In genomic region chr1:67052741-67053534, GRCh38 we compare ENCODE assay signal across 1 cellular context.
TF ChIP-seq lines count a peak whose summit lies in the region.

No MANE protein-coding gene starts in this region.

TF ChIP-seq in K562, 482 proteins besides CTCF, POLR2A, EP300 and RAD21 (continued from another document and continues in another):
- TF ChIP-seq, protein P1, sequence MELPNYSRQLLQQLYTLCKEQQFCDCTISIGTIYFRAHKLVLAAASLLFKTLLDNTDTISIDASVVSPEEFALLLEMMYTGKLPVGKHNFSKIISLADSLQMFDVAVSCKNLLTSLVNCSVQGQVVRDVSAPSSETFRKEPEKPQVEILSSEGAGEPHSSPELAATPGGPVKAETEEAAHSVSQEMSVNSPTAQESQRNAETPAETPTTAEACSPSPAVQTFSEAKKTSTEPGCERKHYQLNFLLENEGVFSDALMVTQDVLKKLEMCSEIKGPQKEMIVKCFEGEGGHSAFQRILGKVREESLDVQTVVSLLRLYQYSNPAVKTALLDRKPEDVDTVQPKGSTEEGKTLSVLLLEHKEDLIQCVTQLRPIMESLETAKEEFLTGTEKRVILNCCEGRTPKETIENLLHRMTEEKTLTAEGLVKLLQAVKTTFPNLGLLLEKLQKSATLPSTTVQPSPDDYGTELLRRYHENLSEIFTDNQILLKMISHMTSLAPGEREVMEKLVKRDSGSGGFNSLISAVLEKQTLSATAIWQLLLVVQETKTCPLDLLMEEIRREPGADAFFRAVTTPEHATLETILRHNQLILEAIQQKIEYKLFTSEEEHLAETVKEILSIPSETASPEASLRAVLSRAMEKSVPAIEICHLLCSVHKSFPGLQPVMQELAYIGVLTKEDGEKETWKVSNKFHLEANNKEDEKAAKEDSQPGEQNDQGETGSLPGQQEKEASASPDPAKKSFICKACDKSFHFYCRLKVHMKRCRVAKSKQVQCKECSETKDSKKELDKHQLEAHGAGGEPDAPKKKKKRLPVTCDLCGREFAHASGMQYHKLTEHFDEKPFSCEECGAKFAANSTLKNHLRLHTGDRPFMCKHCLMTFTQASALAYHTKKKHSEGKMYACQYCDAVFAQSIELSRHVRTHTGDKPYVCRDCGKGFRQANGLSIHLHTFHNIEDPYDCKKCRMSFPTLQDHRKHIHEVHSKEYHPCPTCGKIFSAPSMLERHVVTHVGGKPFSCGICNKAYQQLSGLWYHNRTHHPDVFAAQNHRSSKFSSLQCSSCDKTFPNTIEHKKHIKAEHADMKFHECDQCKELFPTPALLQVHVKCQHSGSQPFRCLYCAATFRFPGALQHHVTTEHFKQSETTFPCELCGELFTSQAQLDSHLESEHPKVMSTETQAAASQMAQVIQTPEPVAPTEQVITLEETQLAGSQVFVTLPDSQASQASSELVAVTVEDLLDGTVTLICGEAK (IDR thresholded peaks at IDR 0.05) = peak; percentile 59; the same call in 1 of the 2 replicates
- TF ChIP-seq, protein P1 (CRISPR knock-in tag; IDR thresholded peaks at IDR 0.05) = no peak
- TF ChIP-seq, protein P2, sequence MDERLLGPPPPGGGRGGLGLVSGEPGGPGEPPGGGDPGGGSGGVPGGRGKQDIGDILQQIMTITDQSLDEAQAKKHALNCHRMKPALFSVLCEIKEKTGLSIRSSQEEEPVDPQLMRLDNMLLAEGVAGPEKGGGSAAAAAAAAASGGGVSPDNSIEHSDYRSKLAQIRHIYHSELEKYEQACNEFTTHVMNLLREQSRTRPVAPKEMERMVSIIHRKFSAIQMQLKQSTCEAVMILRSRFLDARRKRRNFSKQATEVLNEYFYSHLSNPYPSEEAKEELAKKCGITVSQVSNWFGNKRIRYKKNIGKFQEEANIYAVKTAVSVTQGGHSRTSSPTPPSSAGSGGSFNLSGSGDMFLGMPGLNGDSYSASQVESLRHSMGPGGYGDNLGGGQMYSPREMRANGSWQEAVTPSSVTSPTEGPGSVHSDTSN (CRISPR knock-in tag; IDR thresholded peaks at IDR 0.05; ENCODE audit: low read depth) = no peak
- TF ChIP-seq, protein P2 (tag; conservative IDR thresholded peaks at IDR 0.05; ENCODE audit: low read depth) = 0 out of 2 replicates have a peak, but pooled peaks have one; percentile 37
- TF ChIP-seq BCOR (IDR thresholded peaks at IDR 0.05) (peak; percentile 52; the same call in 1 of the 2 replicates), ZNF384 (IDR thresholded peaks at IDR 0.05; ENCODE audit: low read depth, low read length) (peak; percentile 74), SMARCE1 (IDR thresholded peaks at IDR 0.05) (peak; percentile 53; the same call in 1 of the 2 replicates), BHLHE40 (IDR thresholded peaks at IDR 0.05; ENCODE audit: low read length) (0 out of 2 replicates have a peak, but pooled peaks have one; percentile 5), CTBP1 (IDR thresholded peaks at IDR 0.05; ENCODE audit: borderline replicate concordance) (peak; percentile 21; the same call in 1 of the 2 replicates), PKNOX1 (IDR thresholded peaks at IDR 0.05) (peak; percentile 71), GATA2 (CRISPR knock-in tag; IDR thresholded peaks at IDR 0.05) (peak; percentile 56), ARID2 (IDR thresholded peaks at IDR 0.05) (0 out of 2 replicates have a peak, but pooled peaks have one; percentile 18), DPF2 (IDR thresholded peaks at IDR 0.05) (peak; percentile 53; the same call in 1 of the 2 replicates), MNT (conservative IDR thresholded peaks at IDR 0.05) (0 out of 4 replicates have a peak, but pooled peaks of 1 of the 2 experiments have one; percentile 31), LCOR (CRISPR knock-in tag; IDR thresholded peaks at IDR 0.05) (0 out of 2 replicates have a peak, but pooled peaks have one; percentile 43), FUS (optimal IDR thresholded peaks at IDR 0.05; ENCODE audit: low read depth, low read length) (no peak), POLR3G (IDR thresholded peaks at IDR 0.05; ENCODE audit: extremely low read depth, insufficient read length, insufficient replicate concordance) (no peak), CBX3 (IDR thresholded peaks at IDR 0.05; ENCODE audit: borderline replicate concordance in 1 of 2, low read length in 2 of 2) (0 out of 3 replicates have a peak, but pooled peaks of 1 of the 2 experiments have one; percentile 33), MAFK (IDR thresholded peaks at IDR 0.05; ENCODE audit: low read length) (no peak), CEBPB (tag; IDR thresholded peaks at IDR 0.05) (peak; percentile 89), HDAC1 (IDR thresholded peaks at IDR 0.05) (peak in 1 of 2 experiments; percentile 60; a peak in 1 of 4 replicates)
- TF ChIP-seq, protein P3, sequence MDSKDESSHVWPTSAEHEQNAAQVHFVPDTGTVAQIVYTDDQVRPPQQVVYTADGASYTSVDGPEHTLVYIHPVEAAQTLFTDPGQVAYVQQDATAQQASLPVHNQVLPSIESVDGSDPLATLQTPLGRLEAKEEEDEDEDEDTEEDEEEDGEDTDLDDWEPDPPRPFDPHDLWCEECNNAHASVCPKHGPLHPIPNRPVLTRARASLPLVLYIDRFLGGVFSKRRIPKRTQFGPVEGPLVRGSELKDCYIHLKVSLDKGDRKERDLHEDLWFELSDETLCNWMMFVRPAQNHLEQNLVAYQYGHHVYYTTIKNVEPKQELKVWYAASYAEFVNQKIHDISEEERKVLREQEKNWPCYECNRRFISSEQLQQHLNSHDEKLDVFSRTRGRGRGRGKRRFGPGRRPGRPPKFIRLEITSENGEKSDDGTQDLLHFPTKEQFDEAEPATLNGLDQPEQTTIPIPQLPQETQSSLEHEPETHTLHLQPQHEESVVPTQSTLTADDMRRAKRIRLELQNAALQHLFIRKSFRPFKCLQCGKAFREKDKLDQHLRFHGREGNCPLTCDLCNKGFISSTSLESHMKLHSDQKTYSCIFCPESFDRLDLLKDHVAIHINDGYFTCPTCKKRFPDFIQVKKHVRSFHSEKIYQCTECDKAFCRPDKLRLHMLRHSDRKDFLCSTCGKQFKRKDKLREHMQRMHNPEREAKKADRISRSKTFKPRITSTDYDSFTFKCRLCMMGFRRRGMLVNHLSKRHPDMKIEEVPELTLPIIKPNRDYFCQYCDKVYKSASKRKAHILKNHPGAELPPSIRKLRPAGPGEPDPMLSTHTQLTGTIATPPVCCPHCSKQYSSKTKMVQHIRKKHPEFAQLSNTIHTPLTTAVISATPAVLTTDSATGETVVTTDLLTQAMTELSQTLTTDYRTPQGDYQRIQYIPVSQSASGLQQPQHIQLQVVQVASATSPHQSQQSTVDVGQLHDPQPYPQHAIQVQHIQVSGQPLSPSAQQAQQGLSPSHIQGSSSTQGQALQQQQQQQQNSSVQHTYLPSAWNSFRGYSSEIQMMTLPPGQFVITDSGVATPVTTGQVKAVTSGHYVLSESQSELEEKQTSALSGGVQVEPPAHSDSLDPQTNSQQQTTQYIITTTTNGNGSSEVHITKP (IDR thresholded peaks at IDR 0.05; ENCODE audit: partially characterized antibody) = peak; percentile 55
- TF ChIP-seq, protein P4, sequence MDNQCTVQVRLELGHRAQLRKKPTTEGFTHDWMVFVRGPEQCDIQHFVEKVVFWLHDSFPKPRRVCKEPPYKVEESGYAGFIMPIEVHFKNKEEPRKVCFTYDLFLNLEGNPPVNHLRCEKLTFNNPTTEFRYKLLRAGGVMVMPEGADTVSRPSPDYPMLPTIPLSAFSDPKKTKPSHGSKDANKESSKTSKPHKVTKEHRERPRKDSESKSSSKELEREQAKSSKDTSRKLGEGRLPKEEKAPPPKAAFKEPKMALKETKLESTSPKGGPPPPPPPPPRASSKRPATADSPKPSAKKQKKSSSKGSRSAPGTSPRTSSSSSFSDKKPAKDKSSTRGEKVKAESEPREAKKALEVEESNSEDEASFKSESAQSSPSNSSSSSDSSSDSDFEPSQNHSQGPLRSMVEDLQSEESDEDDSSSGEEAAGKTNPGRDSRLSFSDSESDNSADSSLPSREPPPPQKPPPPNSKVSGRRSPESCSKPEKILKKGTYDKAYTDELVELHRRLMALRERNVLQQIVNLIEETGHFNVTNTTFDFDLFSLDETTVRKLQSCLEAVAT (IDR thresholded peaks at IDR 0.05) = 0 out of 4 replicates have a peak, but pooled peaks of 1 of the 2 experiments have one; percentile 41
- TF ChIP-seq, protein P5, sequence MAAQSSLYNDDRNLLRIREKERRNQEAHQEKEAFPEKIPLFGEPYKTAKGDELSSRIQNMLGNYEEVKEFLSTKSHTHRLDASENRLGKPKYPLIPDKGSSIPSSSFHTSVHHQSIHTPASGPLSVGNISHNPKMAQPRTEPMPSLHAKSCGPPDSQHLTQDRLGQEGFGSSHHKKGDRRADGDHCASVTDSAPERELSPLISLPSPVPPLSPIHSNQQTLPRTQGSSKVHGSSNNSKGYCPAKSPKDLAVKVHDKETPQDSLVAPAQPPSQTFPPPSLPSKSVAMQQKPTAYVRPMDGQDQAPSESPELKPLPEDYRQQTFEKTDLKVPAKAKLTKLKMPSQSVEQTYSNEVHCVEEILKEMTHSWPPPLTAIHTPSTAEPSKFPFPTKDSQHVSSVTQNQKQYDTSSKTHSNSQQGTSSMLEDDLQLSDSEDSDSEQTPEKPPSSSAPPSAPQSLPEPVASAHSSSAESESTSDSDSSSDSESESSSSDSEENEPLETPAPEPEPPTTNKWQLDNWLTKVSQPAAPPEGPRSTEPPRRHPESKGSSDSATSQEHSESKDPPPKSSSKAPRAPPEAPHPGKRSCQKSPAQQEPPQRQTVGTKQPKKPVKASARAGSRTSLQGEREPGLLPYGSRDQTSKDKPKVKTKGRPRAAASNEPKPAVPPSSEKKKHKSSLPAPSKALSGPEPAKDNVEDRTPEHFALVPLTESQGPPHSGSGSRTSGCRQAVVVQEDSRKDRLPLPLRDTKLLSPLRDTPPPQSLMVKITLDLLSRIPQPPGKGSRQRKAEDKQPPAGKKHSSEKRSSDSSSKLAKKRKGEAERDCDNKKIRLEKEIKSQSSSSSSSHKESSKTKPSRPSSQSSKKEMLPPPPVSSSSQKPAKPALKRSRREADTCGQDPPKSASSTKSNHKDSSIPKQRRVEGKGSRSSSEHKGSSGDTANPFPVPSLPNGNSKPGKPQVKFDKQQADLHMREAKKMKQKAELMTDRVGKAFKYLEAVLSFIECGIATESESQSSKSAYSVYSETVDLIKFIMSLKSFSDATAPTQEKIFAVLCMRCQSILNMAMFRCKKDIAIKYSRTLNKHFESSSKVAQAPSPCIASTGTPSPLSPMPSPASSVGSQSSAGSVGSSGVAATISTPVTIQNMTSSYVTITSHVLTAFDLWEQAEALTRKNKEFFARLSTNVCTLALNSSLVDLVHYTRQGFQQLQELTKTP (IDR thresholded peaks at IDR 0.05; ENCODE audit: low read depth in 1 of 2, partially characterized antibody in 2 of 2) = peak in 1 of 2 experiments; percentile 18
- TF ChIP-seq, protein P6, sequence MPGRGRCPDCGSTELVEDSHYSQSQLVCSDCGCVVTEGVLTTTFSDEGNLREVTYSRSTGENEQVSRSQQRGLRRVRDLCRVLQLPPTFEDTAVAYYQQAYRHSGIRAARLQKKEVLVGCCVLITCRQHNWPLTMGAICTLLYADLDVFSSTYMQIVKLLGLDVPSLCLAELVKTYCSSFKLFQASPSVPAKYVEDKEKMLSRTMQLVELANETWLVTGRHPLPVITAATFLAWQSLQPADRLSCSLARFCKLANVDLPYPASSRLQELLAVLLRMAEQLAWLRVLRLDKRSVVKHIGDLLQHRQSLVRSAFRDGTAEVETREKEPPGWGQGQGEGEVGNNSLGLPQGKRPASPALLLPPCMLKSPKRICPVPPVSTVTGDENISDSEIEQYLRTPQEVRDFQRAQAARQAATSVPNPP (IDR thresholded peaks at IDR 0.05; ENCODE audit: borderline replicate concordance, insufficient read depth, insufficient read length) = no peak
